Comparison of ENCODE assay signal across 1 cellular context in the genomic region with DNA sequence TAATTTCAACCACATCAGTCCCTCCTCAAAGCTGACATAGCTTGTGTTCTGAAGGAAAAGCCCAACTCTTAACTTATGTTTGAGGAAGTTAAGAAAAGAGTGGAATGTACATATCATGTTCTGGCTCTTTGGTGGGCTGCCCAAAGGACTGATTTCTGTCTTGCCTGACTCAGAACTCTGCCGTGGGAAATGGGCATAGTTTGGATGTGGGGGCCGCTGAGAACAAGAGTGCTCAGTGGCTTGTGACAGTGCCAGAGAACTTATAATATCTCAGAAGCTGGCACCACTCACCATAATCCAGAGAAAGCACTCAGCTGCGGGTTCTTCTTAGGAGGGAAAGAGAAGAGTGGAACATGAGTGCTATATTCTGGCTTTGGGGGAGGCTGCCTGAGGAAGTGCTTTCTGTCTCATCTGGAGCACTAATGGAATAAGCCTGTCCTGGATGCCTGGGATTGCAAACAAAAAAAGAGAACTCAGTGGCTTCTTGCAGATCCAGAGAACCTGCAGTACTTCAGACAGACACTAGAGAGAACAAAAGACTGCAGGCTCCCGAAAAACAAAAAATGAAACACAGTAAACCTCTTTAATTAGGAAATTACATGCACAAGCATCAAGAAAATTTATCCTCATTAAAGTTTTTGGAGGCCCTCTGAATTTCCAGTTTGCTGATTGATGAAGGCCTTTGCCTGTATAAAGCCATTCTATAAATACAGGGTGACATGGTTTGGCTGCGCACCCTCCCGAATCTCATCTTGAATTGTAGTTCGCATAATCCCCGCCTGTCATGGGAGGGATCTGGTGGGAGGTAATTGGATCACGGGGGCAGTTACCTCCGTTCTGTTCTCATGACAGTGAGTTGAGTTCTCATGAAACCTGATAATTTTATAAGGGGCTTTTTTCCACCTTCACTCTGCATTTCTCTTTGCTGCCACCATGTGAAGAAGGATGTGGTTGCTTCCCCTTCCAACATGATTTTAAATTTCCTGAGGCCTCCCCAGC.
TF ChIP-seq lines count a peak whose summit lies in the region.

No MANE protein-coding gene starts in this region.

TF ChIP-seq in GM23338, 12 proteins besides CTCF, POLR2A, EP300 and RAD21:
- TF ChIP-seq, protein P1, sequence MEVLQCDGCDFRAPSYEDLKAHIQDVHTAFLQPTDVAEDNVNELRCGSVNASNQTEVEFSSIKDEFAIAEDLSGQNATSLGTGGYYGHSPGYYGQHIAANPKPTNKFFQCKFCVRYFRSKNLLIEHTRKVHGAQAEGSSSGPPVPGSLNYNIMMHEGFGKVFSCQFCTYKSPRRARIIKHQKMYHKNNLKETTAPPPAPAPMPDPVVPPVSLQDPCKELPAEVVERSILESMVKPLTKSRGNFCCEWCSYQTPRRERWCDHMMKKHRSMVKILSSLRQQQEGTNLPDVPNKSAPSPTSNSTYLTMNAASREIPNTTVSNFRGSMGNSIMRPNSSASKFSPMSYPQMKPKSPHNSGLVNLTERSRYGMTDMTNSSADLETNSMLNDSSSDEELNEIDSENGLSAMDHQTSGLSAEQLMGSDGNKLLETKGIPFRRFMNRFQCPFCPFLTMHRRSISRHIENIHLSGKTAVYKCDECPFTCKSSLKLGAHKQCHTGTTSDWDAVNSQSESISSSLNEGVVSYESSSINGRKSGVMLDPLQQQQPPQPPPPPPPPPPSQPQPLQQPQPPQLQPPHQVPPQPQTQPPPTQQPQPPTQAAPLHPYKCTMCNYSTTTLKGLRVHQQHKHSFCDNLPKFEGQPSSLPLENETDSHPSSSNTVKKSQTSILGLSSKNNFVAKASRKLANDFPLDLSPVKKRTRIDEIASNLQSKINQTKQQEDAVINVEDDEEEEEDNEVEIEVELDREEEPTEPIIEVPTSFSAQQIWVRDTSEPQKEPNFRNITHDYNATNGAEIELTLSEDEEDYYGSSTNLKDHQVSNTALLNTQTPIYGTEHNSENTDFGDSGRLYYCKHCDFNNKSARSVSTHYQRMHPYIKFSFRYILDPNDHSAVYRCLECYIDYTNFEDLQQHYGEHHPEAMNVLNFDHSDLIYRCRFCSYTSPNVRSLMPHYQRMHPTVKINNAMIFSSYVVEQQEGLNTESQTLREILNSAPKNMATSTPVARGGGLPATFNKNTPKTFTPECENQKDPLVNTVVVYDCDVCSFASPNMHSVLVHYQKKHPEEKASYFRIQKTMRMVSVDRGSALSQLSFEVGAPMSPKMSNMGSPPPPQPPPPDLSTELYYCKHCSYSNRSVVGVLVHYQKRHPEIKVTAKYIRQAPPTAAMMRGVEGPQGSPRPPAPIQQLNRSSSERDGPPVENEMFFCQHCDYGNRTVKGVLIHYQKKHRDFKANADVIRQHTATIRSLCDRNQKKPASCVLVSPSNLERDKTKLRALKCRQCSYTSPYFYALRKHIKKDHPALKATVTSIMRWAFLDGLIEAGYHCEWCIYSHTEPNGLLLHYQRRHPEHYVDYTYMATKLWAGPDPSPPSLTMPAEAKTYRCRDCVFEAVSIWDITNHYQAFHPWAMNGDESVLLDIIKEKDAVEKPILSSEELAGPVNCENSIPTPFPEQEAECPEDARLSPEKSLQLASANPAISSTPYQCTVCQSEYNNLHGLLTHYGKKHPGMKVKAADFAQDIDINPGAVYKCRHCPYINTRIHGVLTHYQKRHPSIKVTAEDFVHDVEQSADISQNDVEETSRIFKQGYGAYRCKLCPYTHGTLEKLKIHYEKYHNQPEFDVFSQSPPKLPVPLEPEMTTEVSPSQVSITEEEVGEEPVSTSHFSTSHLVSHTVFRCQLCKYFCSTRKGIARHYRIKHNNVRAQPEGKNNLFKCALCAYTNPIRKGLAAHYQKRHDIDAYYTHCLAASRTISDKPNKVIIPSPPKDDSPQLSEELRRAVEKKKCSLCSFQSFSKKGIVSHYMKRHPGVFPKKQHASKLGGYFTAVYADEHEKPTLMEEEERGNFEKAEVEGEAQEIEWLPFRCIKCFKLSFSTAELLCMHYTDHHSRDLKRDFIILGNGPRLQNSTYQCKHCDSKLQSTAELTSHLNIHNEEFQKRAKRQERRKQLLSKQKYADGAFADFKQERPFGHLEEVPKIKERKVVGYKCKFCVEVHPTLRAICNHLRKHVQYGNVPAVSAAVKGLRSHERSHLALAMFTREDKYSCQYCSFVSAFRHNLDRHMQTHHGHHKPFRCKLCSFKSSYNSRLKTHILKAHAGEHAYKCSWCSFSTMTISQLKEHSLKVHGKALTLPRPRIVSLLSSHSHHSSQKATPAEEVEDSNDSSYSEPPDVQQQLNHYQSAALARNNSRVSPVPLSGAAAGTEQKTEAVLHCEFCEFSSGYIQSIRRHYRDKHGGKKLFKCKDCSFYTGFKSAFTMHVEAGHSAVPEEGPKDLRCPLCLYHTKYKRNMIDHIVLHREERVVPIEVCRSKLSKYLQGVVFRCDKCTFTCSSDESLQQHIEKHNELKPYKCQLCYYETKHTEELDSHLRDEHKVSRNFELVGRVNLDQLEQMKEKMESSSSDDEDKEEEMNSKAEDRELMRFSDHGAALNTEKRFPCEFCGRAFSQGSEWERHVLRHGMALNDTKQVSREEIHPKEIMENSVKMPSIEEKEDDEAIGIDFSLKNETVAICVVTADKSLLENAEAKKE (CRISPR knock-in tag; IDR thresholded peaks at IDR 0.05), result no peak
- TF ChIP-seq CREB1 (CRISPR knock-in tag; IDR thresholded peaks at IDR 0.05; ENCODE audit: low read depth), result no peak
- TF ChIP-seq POLR2AphosphoS5 (IDR thresholded peaks at IDR 0.05; ENCODE audit: low read depth), result no peak
- TF ChIP-seq, protein P2, sequence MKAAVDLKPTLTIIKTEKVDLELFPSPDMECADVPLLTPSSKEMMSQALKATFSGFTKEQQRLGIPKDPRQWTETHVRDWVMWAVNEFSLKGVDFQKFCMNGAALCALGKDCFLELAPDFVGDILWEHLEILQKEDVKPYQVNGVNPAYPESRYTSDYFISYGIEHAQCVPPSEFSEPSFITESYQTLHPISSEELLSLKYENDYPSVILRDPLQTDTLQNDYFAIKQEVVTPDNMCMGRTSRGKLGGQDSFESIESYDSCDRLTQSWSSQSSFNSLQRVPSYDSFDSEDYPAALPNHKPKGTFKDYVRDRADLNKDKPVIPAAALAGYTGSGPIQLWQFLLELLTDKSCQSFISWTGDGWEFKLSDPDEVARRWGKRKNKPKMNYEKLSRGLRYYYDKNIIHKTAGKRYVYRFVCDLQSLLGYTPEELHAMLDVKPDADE (IDR thresholded peaks at IDR 0.05), result no peak
- no peak for TF ChIP-seq EZH2 (IDR thresholded peaks at IDR 0.05; ENCODE audit: low read depth, unreplicated experiment)
- TF ChIP-seq ZNF114 (CRISPR knock-in tag; IDR thresholded peaks at IDR 0.05), result no peak
- no peak for TF ChIP-seq JUNB (IDR thresholded peaks at IDR 0.05; ENCODE audit: unreplicated experiment)
- TF ChIP-seq NANOG (IDR thresholded peaks at IDR 0.05; ENCODE audit: borderline replicate concordance), result no peak
- TF ChIP-seq ZNF331 (CRISPR knock-in tag; IDR thresholded peaks at IDR 0.05; ENCODE audit: low read depth), result no peak
- no peak for TF ChIP-seq STAT1 (IDR thresholded peaks at IDR 0.05; ENCODE audit: unreplicated experiment)
- TF ChIP-seq EZH2phosphoT487 (IDR thresholded peaks at IDR 0.05; ENCODE audit: unreplicated experiment), result no peak
- TF ChIP-seq, protein P3, sequence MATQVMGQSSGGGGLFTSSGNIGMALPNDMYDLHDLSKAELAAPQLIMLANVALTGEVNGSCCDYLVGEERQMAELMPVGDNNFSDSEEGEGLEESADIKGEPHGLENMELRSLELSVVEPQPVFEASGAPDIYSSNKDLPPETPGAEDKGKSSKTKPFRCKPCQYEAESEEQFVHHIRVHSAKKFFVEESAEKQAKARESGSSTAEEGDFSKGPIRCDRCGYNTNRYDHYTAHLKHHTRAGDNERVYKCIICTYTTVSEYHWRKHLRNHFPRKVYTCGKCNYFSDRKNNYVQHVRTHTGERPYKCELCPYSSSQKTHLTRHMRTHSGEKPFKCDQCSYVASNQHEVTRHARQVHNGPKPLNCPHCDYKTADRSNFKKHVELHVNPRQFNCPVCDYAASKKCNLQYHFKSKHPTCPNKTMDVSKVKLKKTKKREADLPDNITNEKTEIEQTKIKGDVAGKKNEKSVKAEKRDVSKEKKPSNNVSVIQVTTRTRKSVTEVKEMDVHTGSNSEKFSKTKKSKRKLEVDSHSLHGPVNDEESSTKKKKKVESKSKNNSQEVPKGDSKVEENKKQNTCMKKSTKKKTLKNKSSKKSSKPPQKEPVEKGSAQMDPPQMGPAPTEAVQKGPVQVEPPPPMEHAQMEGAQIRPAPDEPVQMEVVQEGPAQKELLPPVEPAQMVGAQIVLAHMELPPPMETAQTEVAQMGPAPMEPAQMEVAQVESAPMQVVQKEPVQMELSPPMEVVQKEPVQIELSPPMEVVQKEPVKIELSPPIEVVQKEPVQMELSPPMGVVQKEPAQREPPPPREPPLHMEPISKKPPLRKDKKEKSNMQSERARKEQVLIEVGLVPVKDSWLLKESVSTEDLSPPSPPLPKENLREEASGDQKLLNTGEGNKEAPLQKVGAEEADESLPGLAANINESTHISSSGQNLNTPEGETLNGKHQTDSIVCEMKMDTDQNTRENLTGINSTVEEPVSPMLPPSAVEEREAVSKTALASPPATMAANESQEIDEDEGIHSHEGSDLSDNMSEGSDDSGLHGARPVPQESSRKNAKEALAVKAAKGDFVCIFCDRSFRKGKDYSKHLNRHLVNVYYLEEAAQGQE (IDR thresholded peaks at IDR 0.05; ENCODE audit: unreplicated experiment), result no peak
TF ChIP-seq in GM23338: peak in this region for 0.
